12 cellular contexts compared by ENCODE assay signal in genomic region chr14:91398707-91399106, GRCh38. TPM values are rescaled to one million over a fixed set of nuclear protein-coding genes. Genes with fewer than 3 reads are reported as not detected.
DNase-seq lines count a peak whose midpoint lies in the region; ATAC-seq and TF ChIP-seq lines count a peak whose summit lies in the region.
"Had no signal": no experiment of that assay in that cellular context is flagged by ENCODE, and none has a peak within 500 bp of the region (broad histone marks: within the 10 kb centered on the region; RNA-seq: fewer than 3 reads in every experiment).

No MANE protein-coding gene starts in this region.

- H3K4me1 ChIP-seq in RWPE2 (ENCODE audit: insufficient read depth, poor library complexity, severe bottlenecking) = peaks cover 54% of the 10 kb centered on the region

- intact Hi-C loops in Calu3 (cut with micrococcal nuclease; ENCODE audit: unreplicated experiment) = no loop called here

- H3K4me1 Mint-ChIP-seq in activated naive CD4-positive, alpha-beta T cell treated with anti-CD3 and anti-CD28 coated beads, Interleukin-2, amount 50 U/mL, for 24 hours = peaks cover 93% of the 10 kb centered on the region
- H3K4me1 Mint-ChIP-seq in type B pancreatic cell (ENCODE audit: unreplicated experiment) = peaks cover 61% of the 10 kb centered on the region
- peaks cover 42% of the 10 kb centered on the region for H3K4me1 Mint-ChIP-seq in Calu3 (ENCODE audit: low read depth, unreplicated experiment)

- CTCF ChIA-PET in Calu3 (lab: Charles Lee) = interaction anchor here (0.6 to 1.0 kb wide), 2 partner anchors 17 to 55 kb away, joined by 3 read pairs; no protein-coding TSS in a partner anchor

- H3K9me3 Mint-ChIP-seq in activated naive CD4-positive, alpha-beta T cell treated with anti-CD3 and anti-CD28 coated beads, Interleukin-2, amount 50 U/mL, for 24 hours = no peaks in the 10 kb centered on the region
- H3K9me3 Mint-ChIP-seq in type B pancreatic cell = no peaks in the 10 kb centered on the region
- no peaks in the 10 kb centered on the region for H3K9me3 Mint-ChIP-seq in Calu3 (ENCODE audit: low read depth, unreplicated experiment)

- no peaks in the 10 kb centered on the region for H3K27me3 Mint-ChIP-seq in activated naive CD4-positive, alpha-beta T cell treated with anti-CD3 and anti-CD28 coated beads, Interleukin-2, amount 50 U/mL, for 24 hours
- H3K27me3 Mint-ChIP-seq in type B pancreatic cell (no peaks in the 10 kb centered on the region), Calu3 (ENCODE audit: unreplicated experiment) (no peaks in the 10 kb centered on the region)

- H3K36me3 ChIP-seq in RWPE2 (ENCODE audit: low read depth) = no peaks in the 10 kb centered on the region

- no peak for ATAC-seq in RWPE2 (ENCODE audit: low read depth)
- peak; percentile 7 for ATAC-seq in esophagus mucosa

- H3K27me3 ChIP-seq in RWPE2 (ENCODE audit: insufficient read depth, poor library complexity, severe bottlenecking) = no peaks in the 10 kb centered on the region

- H3K27ac Mint-ChIP-seq in activated naive CD4-positive, alpha-beta T cell treated with anti-CD3 and anti-CD28 coated beads, Interleukin-2, amount 50 U/mL, for 24 hours = peak overlapping the region; percentile 96
- H3K27ac Mint-ChIP-seq in type B pancreatic cell (peak overlapping the region; percentile 66), Calu3 (ENCODE audit: unreplicated experiment) (no peak overlapping the region)

- no peak overlapping the region for H3K4me3 ChIP-seq in RWPE2 (ENCODE audit: severe bottlenecking)

- H3K27ac ChIP-seq in RWPE2 (ENCODE audit: poor library complexity, severe bottlenecking) = peak overlapping the region; percentile 89

- no peaks in the 10 kb centered on the region for H3K9me3 ChIP-seq in RWPE2 (ENCODE audit: severe bottlenecking)

- no peak for TF ChIP-seq CTCF in RWPE2 (IDR thresholded peaks at IDR 0.05; ENCODE audit: poor library complexity, severe bottlenecking)
- no peak for TF ChIP-seq CTCF in type B pancreatic cell (conservative IDR thresholded peaks at IDR 0.05)
- no peak for TF ChIP-seq CTCF in Calu3 (IDR thresholded peaks at IDR 0.05; ENCODE audit: unreplicated experiment)

- DNase-seq in activated naive CD4-positive, alpha-beta T cell treated with Interleukin-2 at 50 U/mL for 16 hours = no peak
- DNase-seq in RWPE2 (ENCODE audit: low spot score) (no peak), type B pancreatic cell (ENCODE audit: extremely low spot score, unreplicated experiment) (no peak), OCI-M1 (lab: John Stamatoyannopoulos, UW) (no peak), Calu3 (no peak)
- no peak for DNase-seq in activated effector memory CD4-positive, alpha-beta T cell treated with anti-CD3 and anti-CD28 coated beads, Interleukin-2, amount 50 U/mL, for 16 hours
- DNase-seq: activated CD8-positive, alpha-beta memory T cell treated with anti-CD3 and anti-CD28 coated beads for 24 hours; C1 segment of cervical spinal cord; head of caudate nucleus; NCI-H1105 had no signal

- peak overlapping the region; percentile 92 for H3K4me3 Mint-ChIP-seq in activated naive CD4-positive, alpha-beta T cell treated with anti-CD3 and anti-CD28 coated beads, Interleukin-2, amount 50 U/mL, for 24 hours
- no peak overlapping the region for H3K4me3 Mint-ChIP-seq in type B pancreatic cell
- H3K4me3 Mint-ChIP-seq in Calu3 (ENCODE audit: low read depth, unreplicated experiment) = no peak overlapping the region

- no TSS peak for BruUV-seq in Calu3 (replicated peaks; lab: Mats Ljungman, UMichigan)

- H3K36me3 Mint-ChIP-seq in activated naive CD4-positive, alpha-beta T cell treated with anti-CD3 and anti-CD28 coated beads, Interleukin-2, amount 50 U/mL, for 24 hours = no peaks in the 10 kb centered on the region
- peaks cover 4% of the 10 kb centered on the region for H3K36me3 Mint-ChIP-seq in type B pancreatic cell
- no peaks in the 10 kb centered on the region for H3K36me3 Mint-ChIP-seq in Calu3 (ENCODE audit: insufficient read depth, unreplicated experiment)

RNA-seq across cellular contexts. Expression of gene CCDC88C, which starts 18.9 kb away (rescaled TPM):
- 26.7 TPM for total RNA-seq in esophagus mucosa
- 24.4 and 39.3 TPM in 2 replicates for total RNA-seq in type B pancreatic cell (ENCODE audit: low replicate concordance)
- total RNA-seq in Calu3 (2022) = 33.2 and 43.9 TPM in 2 replicates
